9 cellular contexts compared by ENCODE assay signal in the genomic region with DNA sequence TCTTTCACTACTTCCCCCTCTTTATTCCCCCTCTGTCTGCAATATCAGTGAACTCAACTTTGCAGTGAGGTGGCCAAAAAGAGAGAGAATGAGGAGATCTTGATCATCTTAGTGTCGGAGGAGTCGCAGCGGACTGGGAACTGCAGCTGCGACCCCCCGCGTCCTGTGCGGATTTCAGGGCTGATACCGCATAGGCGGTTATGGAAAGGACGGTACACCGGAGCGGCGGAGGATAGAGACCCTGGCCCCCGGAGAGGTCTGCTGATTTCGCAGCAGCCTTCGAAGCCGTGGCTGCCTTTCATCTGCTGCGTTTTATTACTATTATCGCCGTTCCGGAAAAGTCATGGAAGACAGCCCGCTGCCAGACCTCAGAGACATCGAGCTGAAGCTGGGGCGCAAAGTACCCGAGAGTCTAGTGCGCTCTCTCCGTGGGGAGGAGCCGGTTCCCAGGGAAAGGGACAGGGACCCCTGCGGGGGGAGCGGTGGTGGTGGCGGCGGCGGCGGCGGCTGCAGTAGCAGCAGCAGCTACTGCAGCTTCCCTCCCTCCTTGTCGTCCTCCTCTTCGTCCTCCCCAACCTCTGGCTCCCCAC. TPM values are rescaled to one million over a fixed set of nuclear protein-coding genes. Genes with fewer than 3 reads are reported as not detected.
A peak's percentile ranks its signal among the peaks of the same experiment; 100 is the strongest.
DNase-seq lines count a peak whose midpoint lies in the region; ATAC-seq and TF ChIP-seq lines count a peak whose summit lies in the region.
"Had no signal": no experiment of that assay in that cellular context is flagged by ENCODE, and none has a peak within 500 bp of the region (broad histone marks: within the 10 kb centered on the region; RNA-seq: fewer than 3 reads in every experiment).

No MANE protein-coding gene starts in this region.

- H3K27me3 ChIP-seq in MG63 (peaks cover 8% of the 10 kb centered on the region), right lobe of liver (no peaks in the 10 kb centered on the region), tibial artery (no peaks in the 10 kb centered on the region)

- ATAC-seq in GM18907 (IDR thresholded peaks at IDR 0.05; ENCODE audit: unreplicated experiment): peak; percentile 7
- ATAC-seq in right lobe of liver: peak; percentile 29 to 48 (median 40)

- DNase-seq in MG63 (peak; percentile 79), caudate nucleus (lab: John Stamatoyannopoulos, UW) (peak in 40 of 61 donors; percentile 5 to 82 (median 50)), right lobe of liver (peak; percentile 34 to 60 (median 42)), tibial artery (peak in 1 of 2 donors; percentile 26), NCI-H446 (lab: John Stamatoyannopoulos, UW) (no peak), RPMI8226 (no peak), HUDEP-2 (lab: John Stamatoyannopoulos, UW; ENCODE audit: unreplicated experiment in 76 of 76) (no peak)

- H3K4me3 ChIP-seq in MG63 (peak overlapping the region; percentile 70), right lobe of liver (peak overlapping the region; percentile 52 to 73 (median 66)), tibial artery (peak overlapping the region; percentile 65 to 88)

- H3K36me3 ChIP-seq in MG63 (peaks cover 11% of the 10 kb centered on the region; the same call in 1 of the 2 replicates), right lobe of liver (no peaks in the 10 kb centered on the region), tibial artery (no peaks in the 10 kb centered on the region)

- peaks cover 0 to 35% (median 0%) of the 10 kb centered on the region in 4 donors for H3K4me1 ChIP-seq in right lobe of liver
- peaks cover 0 to 51% (median 2%) of the 10 kb centered on the region in 4 donors for H3K4me1 ChIP-seq in tibial artery

- intact Hi-C loops in right lobe of liver (cut with DNase I) (loop anchor here in 1 of 2 donors (5.0 kb wide), 1 partner anchor 42 kb away; no protein-coding TSS in a partner anchor), tibial artery (cut with DNase I; ENCODE audit: low total_unique reads) (loop anchor here (10.0 kb wide), 2 partner anchors 51 to 59 kb away; no protein-coding TSS in a partner anchor)

- WGBS in right lobe of liver (ENCODE audit: insufficient coverage, low coverage, low lambda C conversion rate, missing lambda C conversion rate): 2% methylated on average over 17 of the region's 37 CpGs

- no peaks in the 10 kb centered on the region for H3K9me3 ChIP-seq in MG63
- H3K9me3 ChIP-seq in right lobe of liver: no peaks in the 10 kb centered on the region
- H3K9me3 ChIP-seq in tibial artery: no peaks in the 10 kb centered on the region

- H3K27ac ChIP-seq in caudate nucleus (ENCODE audit: low read depth, low read length) (peak overlapping the region; percentile 90), right lobe of liver (peak overlapping the region; percentile 94 to 99 (median 95)), tibial artery (peak overlapping the region; percentile 89 to 97)

- TF ChIP-seq CTCF in right lobe of liver (IDR thresholded peaks at IDR 0.05) (no peak), tibial artery (IDR thresholded peaks at IDR 0.05) (no peak)

- no peak for TF ChIP-seq POLR2A in right lobe of liver (IDR thresholded peaks at IDR 0.05)

RNA-seq across cellular contexts. Expression of gene LURAP1L, which starts 0.6 kb away (rescaled TPM):
- 67.0 and 69.9 TPM in 2 replicates for total RNA-seq in MG63 (2014; rRNA removed; shearing (Covaris generic); ENCODE audit: low replicate concordance)
- total RNA-seq in right lobe of liver: 10 to 100 TPM in 5 of 6 experiments, 1 to 10 TPM in 1; 9.6 to 38.0 (median 18.8) TPM
- total RNA-seq: T-helper 2 cell treated with Interferon-gamma antibody and Interleukin-4, amounts not matched to agents 100 ng/mL and 5 ng/mL, for 36 hours had no signal

Comparison
In these comparisons a context has a peak if more than half of its experiments do, and no peak if none do; other contexts are left out.
1. DNase-seq: peak in MG63 (single experiment), caudate nucleus (40 of 61) and right lobe of liver (3 of 3); none in NCI-H446 (0 of 2), RPMI8226 (single experiment) and HUDEP-2 (0 of 76).
2. Peak in every context shown above with its lines, with median percentiles within 50 percentile points of each other: H3K4me3 ChIP-seq and H3K27ac ChIP-seq.